Comparison of ENCODE assay signal across 15 cellular contexts in genomic region chr16:67941469-67942199, GRCh38. TPM values are rescaled to one million over a fixed set of nuclear protein-coding genes. Genes with fewer than 3 reads are reported as not detected.
DNase-seq lines count a peak whose midpoint lies in the region; ATAC-seq and TF ChIP-seq lines count a peak whose summit lies in the region.
"Had no signal": no experiment of that assay in that cellular context is flagged by ENCODE, and none has a peak within 500 bp of the region (broad histone marks: within the 10 kb centered on the region; RNA-seq: fewer than 3 reads in every experiment).

No MANE protein-coding gene starts in this region.

- CTCF ChIA-PET in Calu3 (lab: Charles Lee) = interaction anchor here (0.6 to 1.2 kb wide), 2 partner anchors 8 to 316 kb away, joined by 3 to 4 read pairs; no protein-coding TSS in a partner anchor
- CTCF ChIA-PET in activated B cell treated with CpG ODN at 0.5 μM for 24 hours (lab: Charles Lee) = interaction anchor here (0.6 to 2.9 kb wide), 11 partner anchors 9 to 258 kb away, joined by 3 to 15 read pairs (median 3); no protein-coding TSS in a partner anchor

- H3K4me3 ChIP-seq in BLaER1 treated with 17β-estradiol and CSF1 and Interleukin-3, amounts not matched to agents 10 nM and 100 nM = no peak overlapping the region
- H3K4me3 ChIP-seq in gastroesophageal sphincter (no peak overlapping the region), SJCRH30 (no peak overlapping the region)
- H3K4me3 ChIP-seq: esophagus squamous epithelium had no signal

- TF ChIP-seq POLR2A in gastroesophageal sphincter (IDR thresholded peaks at IDR 0.05) = no peak

- H3K4me1 Mint-ChIP-seq in Calu3 (ENCODE audit: low read depth, unreplicated experiment) (peaks cover 11% of the 10 kb centered on the region), activated B cell treated with CpG ODN at 0.5 μM for 24 hours (peaks cover 27% of the 10 kb centered on the region), type B pancreatic cell (ENCODE audit: unreplicated experiment) (peaks cover 11% of the 10 kb centered on the region)

- H3K9me3 ChIP-seq in BLaER1 treated with 17β-estradiol and CSF1 and Interleukin-3, amounts not matched to agents 10 nM and 100 nM (replicated peaks in 1 of 11) = no peaks in the 10 kb centered on the region
- H3K9me3 ChIP-seq in gastroesophageal sphincter (no peaks in the 10 kb centered on the region), SJCRH30 (replicated peaks) (no peaks in the 10 kb centered on the region)
- H3K9me3 ChIP-seq: esophagus squamous epithelium had no signal

- no peak for ATAC-seq in activated B cell treated with CpG ODN at 0.5 μM for 24 hours (ENCODE audit: low read depth)
- ATAC-seq in gastroesophageal sphincter = no peak

- POLR2A ChIA-PET in activated B cell treated with CpG ODN at 0.5 μM for 24 hours (lab: Charles Lee) = interaction anchor here (1.0 to 1.4 kb wide), 2 partner anchors 9 to 43 kb away, joined by 3 read pairs; no protein-coding TSS in a partner anchor

- 0 out of 22 replicates have a peak overlapping the region, but pooled peaks of 1 of the 11 experiments have one; percentile 7 for H3K27ac ChIP-seq in BLaER1 treated with 17β-estradiol and CSF1 and Interleukin-3, amounts not matched to agents 10 nM and 100 nM
- peak overlapping the region in 3 of 4 donors; percentile 79 to 84 (median 84) for H3K27ac ChIP-seq in gastroesophageal sphincter
- no peak overlapping the region for H3K27ac ChIP-seq in SJCRH30

- H3K27ac Mint-ChIP-seq in Calu3 (ENCODE audit: unreplicated experiment) (peak overlapping the region; percentile 55), activated B cell treated with CpG ODN at 0.5 μM for 24 hours (peak overlapping the region; percentile 30), type B pancreatic cell (no peak overlapping the region)
- H3K27ac Mint-ChIP-seq: CD14-positive monocyte had no signal

- H3K9ac ChIP-seq in BLaER1 treated with 17β-estradiol and CSF1 and Interleukin-3, amounts not matched to agents 10 nM and 100 nM = no peak overlapping the region; a peak in 1 of 22 replicates

- no peak overlapping the region for H3K4me3 Mint-ChIP-seq in Calu3 (ENCODE audit: low read depth, unreplicated experiment)
- no peak overlapping the region for H3K4me3 Mint-ChIP-seq in activated B cell treated with CpG ODN at 0.5 μM for 24 hours
- no peak overlapping the region for H3K4me3 Mint-ChIP-seq in type B pancreatic cell
- H3K4me3 Mint-ChIP-seq: CD14-positive monocyte, nephron progenitor cell had no signal

- peaks cover 31 to 58% (median 45%) of the 10 kb centered on the region in 10 experiments for H3K4me1 ChIP-seq in BLaER1 treated with 17β-estradiol and CSF1 and Interleukin-3, amounts not matched to agents 10 nM and 100 nM
- H3K4me1 ChIP-seq in gastroesophageal sphincter = peaks cover 0 to 69% (median 24%) of the 10 kb centered on the region in 3 donors
- no peaks in the 10 kb centered on the region for H3K4me1 ChIP-seq in SJCRH30

- no peak for TF ChIP-seq EP300 in gastroesophageal sphincter (IDR thresholded peaks at IDR 0.05)

- peak overlapping the region; percentile 8 to 58 (median 40); a peak in 19 of 22 replicates for H3K4me2 ChIP-seq in BLaER1 treated with 17β-estradiol and CSF1 and Interleukin-3, amounts not matched to agents 10 nM and 100 nM

- peaks cover 0 to 37% (median 0%) of the 10 kb centered on the region in 11 experiments; a peak in 7 of 22 replicates for H4K20me1 ChIP-seq in BLaER1 treated with 17β-estradiol and CSF1 and Interleukin-3, amounts not matched to agents 10 nM and 100 nM

- H3K36me3 Mint-ChIP-seq in Calu3 (ENCODE audit: insufficient read depth, unreplicated experiment) = peaks cover 65% of the 10 kb centered on the region
- H3K36me3 Mint-ChIP-seq in activated B cell treated with CpG ODN at 0.5 μM for 24 hours (ENCODE audit: low read depth) = peaks cover 17% of the 10 kb centered on the region
- H3K36me3 Mint-ChIP-seq in type B pancreatic cell = no peaks in the 10 kb centered on the region

- DNase-seq in Calu3 = no peak
- no peak for DNase-seq in activated B cell treated with CpG ODN at 0.5 μM for 24 hours
- DNase-seq in NCI-H1694 (lab: John Stamatoyannopoulos, UW) = no peak
- no peak for DNase-seq in SJCRH30
- no peak for DNase-seq in type B pancreatic cell (ENCODE audit: extremely low spot score, unreplicated experiment)
- DNase-seq: esophagus squamous epithelium, NCI-H1105, NCI-H446 treated with DMSO at 0.1 percent for 48 hours, T1000 had no signal

- BruUV-seq in Calu3 (replicated peaks; lab: Mats Ljungman, UMichigan) = no TSS peak

- H3K27me3 Mint-ChIP-seq in Calu3 (ENCODE audit: unreplicated experiment) (no peaks in the 10 kb centered on the region), activated B cell treated with CpG ODN at 0.5 μM for 24 hours (no peaks in the 10 kb centered on the region), type B pancreatic cell (no peaks in the 10 kb centered on the region)

- H3K9me3 Mint-ChIP-seq in Calu3 (ENCODE audit: low read depth, unreplicated experiment) (no peaks in the 10 kb centered on the region), activated B cell treated with CpG ODN at 0.5 μM for 24 hours (no peaks in the 10 kb centered on the region), type B pancreatic cell (no peaks in the 10 kb centered on the region)
- H3K9me3 Mint-ChIP-seq: CD14-positive monocyte, nephron progenitor cell had no signal

- whole genome bisulfite sequencing in gastroesophageal sphincter (ENCODE audit: low coverage in 1 of 2), 2 donors = 61 to 80% methylated on average over 1 to 7 of the region's 9 CpGs

- TF ChIP-seq CTCF in Calu3 (IDR thresholded peaks at IDR 0.05; ENCODE audit: unreplicated experiment) (no peak), activated B cell treated with CpG ODN at 0.5 μM for 24 hours (IDR thresholded peaks at IDR 0.05) (no peak), gastroesophageal sphincter (IDR thresholded peaks at IDR 0.05) (no peak), type B pancreatic cell (conservative IDR thresholded peaks at IDR 0.05) (no peak)

- intact Hi-C loops in Calu3 (cut with micrococcal nuclease; ENCODE audit: unreplicated experiment) = no loop called here
- intact Hi-C loops in activated B cell treated with CpG ODN at 0.5 μM for 24 hours (cut with micrococcal nuclease) = no loop called here

- peaks cover 11 to 61% (median 39%) of the 10 kb centered on the region in 11 experiments; a peak in 21 of 22 replicates for H3K36me3 ChIP-seq in BLaER1 treated with 17β-estradiol and CSF1 and Interleukin-3, amounts not matched to agents 10 nM and 100 nM
- H3K36me3 ChIP-seq in gastroesophageal sphincter = peaks cover 0 to 69% of the 10 kb centered on the region in 2 donors
- H3K36me3 ChIP-seq in SJCRH30 = 0 out of 2 replicates have a peak, but pooled peaks cover 3% of the 10 kb centered on the region

- no peaks in the 10 kb centered on the region for H3K27me3 ChIP-seq in BLaER1 treated with 17β-estradiol and CSF1 and Interleukin-3, amounts not matched to agents 10 nM and 100 nM
- H3K27me3 ChIP-seq in gastroesophageal sphincter (no peaks in the 10 kb centered on the region), SJCRH30 (no peaks in the 10 kb centered on the region)
- H3K27me3 ChIP-seq: esophagus squamous epithelium had no signal

RNA-seq across cellular contexts. Expression of gene LCAT, which starts 2.3 kb away (rescaled TPM):
- 14.7 and 15.2 TPM in 2 replicates for total RNA-seq in Calu3 (2022)
- total RNA-seq in activated B cell treated with CpG ODN at 0.5 μM for 24 hours = 15.8 and 17.0 TPM in 2 replicates
- 10 to 100 TPM; 10.8 to 25.8 (median 15.9) TPM for total RNA-seq in gastroesophageal sphincter
- total RNA-seq in SJCRH30 (2014; rRNA removed; shearing (Covaris generic)) = 2.3 and 4.5 TPM in 2 replicates
- total RNA-seq in type B pancreatic cell (ENCODE audit: low replicate concordance) = 20.2 and 26.1 TPM in 2 replicates

RNA-seq across cellular contexts. Expression of gene PSMB10, which starts 5.0 kb away (rescaled TPM):
- total RNA-seq in Calu3 (2022) (79.3 and 103 TPM in 2 replicates), activated B cell treated with CpG ODN at 0.5 μM for 24 hours (202 and 232 TPM in 2 replicates), gastroesophageal sphincter (10 to 100 TPM; 26.5 to 33.8 (median 32.6) TPM), type B pancreatic cell (ENCODE audit: low replicate concordance) (51.9 and 68.8 TPM in 2 replicates)
- total RNA-seq in SJCRH30 (2014; rRNA removed; shearing (Covaris generic)) = 7.4 and 7.6 TPM in 2 replicates

RNA-seq across cellular contexts. Expression of gene CTRL, which starts 10.0 kb away (rescaled TPM):
- total RNA-seq in Calu3 (2022) = 2.6 and 3.4 TPM in 2 replicates
- total RNA-seq in activated B cell treated with CpG ODN at 0.5 μM for 24 hours = 4.1 and 6.2 TPM in 2 replicates
- 1 to 10 TPM in 2 of 4 donors, not detected in 2; 1.2 to 5.0 TPM for total RNA-seq in gastroesophageal sphincter
- total RNA-seq in SJCRH30 (2014; rRNA removed; shearing (Covaris generic)) = 0.99 and 1.7 TPM in 2 replicates
- 0.59 and 1.4 TPM in 2 replicates for total RNA-seq in type B pancreatic cell (ENCODE audit: low replicate concordance)
- total RNA-seq: urinary bladder had no signal

RNA-seq across cellular contexts. Expression of gene SLC12A4, which starts 26.8 kb away (rescaled TPM):
- total RNA-seq in Calu3 (2022) (31.7 and 38.0 TPM in 2 replicates), activated B cell treated with CpG ODN at 0.5 μM for 24 hours (24.6 and 37.9 TPM in 2 replicates), gastroesophageal sphincter (100 to 1,000 TPM in 1 of 4 donors, 10 to 100 TPM in 3; 54.7 to 121 (median 64.0) TPM), type B pancreatic cell (ENCODE audit: low replicate concordance) (48.1 and 68.8 TPM in 2 replicates)
- 12.6 and 15.1 TPM in 2 replicates for total RNA-seq in SJCRH30 (2014; rRNA removed; shearing (Covaris generic))

RNA-seq across cellular contexts. Expression of gene DPEP3, which starts 38.7 kb away (rescaled TPM):
- total RNA-seq in Calu3 (2022) (not detected in 2 replicates), activated B cell treated with CpG ODN at 0.5 μM for 24 hours (0.29 and 0.38 TPM in 2 replicates), gastroesophageal sphincter (1 to 10 TPM in 1 of 4 donors, not detected in 3; 1.4 TPM), type B pancreatic cell (ENCODE audit: low replicate concordance) (not detected in 2 replicates)
- not detected in 2 replicates for total RNA-seq in SJCRH30 (2014; rRNA removed; shearing (Covaris generic))
- total RNA-seq: esophagus squamous epithelium, right cardiac atrium, urinary bladder had no signal
